23 cellular contexts compared by ENCODE assay signal in the genomic region with DNA sequence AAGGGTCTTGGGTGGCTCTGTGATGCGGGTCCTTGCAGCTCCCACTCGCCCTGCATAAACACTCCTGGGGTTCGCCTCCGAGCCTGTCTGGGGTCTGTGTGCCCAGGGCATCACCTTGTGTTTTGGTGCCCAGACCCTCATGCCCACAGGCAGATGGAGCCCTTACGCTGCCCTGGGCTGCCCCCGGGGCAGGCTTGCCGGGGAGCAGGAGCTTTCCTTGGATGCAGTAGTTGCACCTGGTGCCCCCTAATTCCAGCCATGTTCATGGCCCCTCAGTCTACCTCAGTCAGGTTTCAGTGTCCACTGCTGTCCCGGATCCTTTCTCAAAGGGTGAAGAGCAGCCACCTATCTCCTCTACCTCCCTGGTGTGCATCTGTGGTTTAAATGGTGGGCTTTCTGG.
DNase-seq lines count a peak whose midpoint lies in the region; ATAC-seq, FAIRE-seq and TF ChIP-seq lines count a peak whose summit lies in the region.
"Had no signal": no experiment of that assay in that cellular context is flagged by ENCODE, and none has a peak within 500 bp of the region (broad histone marks: within the 10 kb centered on the region; RNA-seq: fewer than 3 reads in every experiment).

No MANE protein-coding gene starts in this region.

- H3K36me3 Mint-ChIP-seq in neural crest cell (ENCODE audit: low read depth), result peaks cover 20% of the 10 kb centered on the region
- H3K36me3 Mint-ChIP-seq: CD14-positive monocyte; CD8-positive, alpha-beta T cell had no signal

- intact Hi-C loops in HepG2 (cut with micrococcal nuclease; ENCODE audit: unreplicated experiment), result no loop called here
- intact Hi-C loops in right lobe of liver (cut with DNase I), result no loop called here
- intact Hi-C loops in spleen (cut with DNase I; ENCODE audit: low total_unique reads), result no loop called here

- no peak for TF ChIP-seq EP300 in HepG2 (IDR thresholded peaks at IDR 0.05; ENCODE audit: low read depth in 2 of 2, low read length in 2 of 2)
- no peak for TF ChIP-seq EP300 in HepG2 (CRISPR knock-in tag; IDR thresholded peaks at IDR 0.05; ENCODE audit: borderline replicate concordance)

- POLR2A ChIA-PET in HepG2 (lab: Yijun Ruan, JAX), result no interaction called here

- H3K27me3 ChIP-seq in HepG2 (ENCODE audit: control insufficient read depth in 1 of 2, insufficient read depth in 2 of 2, low read length in 2 of 2), result no peaks in the 10 kb centered on the region
- no peaks in the 10 kb centered on the region for H3K27me3 ChIP-seq in right lobe of liver
- H3K27me3 ChIP-seq in spleen (replicated peaks in 1 of 7), result no peaks in the 10 kb centered on the region
- H3K27me3 ChIP-seq: BE2C, BLaER1 had no signal

- BruUV-seq in HepG2 (replicated peaks; lab: Mats Ljungman, UMichigan), result no TSS peak

- peak overlapping the region; percentile 20 for H3K27ac Mint-ChIP-seq in neural crest cell (ENCODE audit: unreplicated experiment)
- H3K27ac Mint-ChIP-seq: CD4-positive, alpha-beta T cell; CD8-positive, alpha-beta T cell had no signal

- H3K27ac ChIP-seq in HepG2 (ENCODE audit: extremely low read length, insufficient read depth, low read length), result no peak overlapping the region
- no peak overlapping the region for H3K27ac ChIP-seq in right lobe of liver
- no peak overlapping the region for H3K27ac ChIP-seq in spleen
- H3K27ac ChIP-seq: BLaER1 had no signal

- H3K4me1 Mint-ChIP-seq in neural crest cell, result peaks cover 15% of the 10 kb centered on the region
- H3K4me1 Mint-ChIP-seq: CD14-positive monocyte had no signal

- H3K9ac ChIP-seq in HepG2 (ENCODE audit: insufficient read depth, low read depth, low read length), result no peak overlapping the region
- H3K9ac ChIP-seq: BLaER1 had no signal

- H4K20me1 ChIP-seq in HepG2 (ENCODE audit: insufficient read depth, low read length), result peaks cover 4% of the 10 kb centered on the region; the same call in 1 of the 2 replicates
- H4K20me1 ChIP-seq: BLaER1 had no signal

- H2AFZ ChIP-seq in HepG2 (ENCODE audit: low read length), result no peak overlapping the region

- no peak overlapping the region for H3K4me3 Mint-ChIP-seq in neural crest cell
- H3K4me3 Mint-ChIP-seq: CD14-positive monocyte; CD4-positive, alpha-beta T cell; CD8-positive, alpha-beta T cell had no signal

- DNase-seq in HepG2 (ENCODE audit: low spot score) (no peak), right lobe of liver (no peak), neural crest cell (ENCODE audit: low read depth, low spot score) (no peak), spleen (peak; percentile 34), CD1c-positive myeloid dendritic cell (ENCODE audit: extremely low spot score) (no peak)
- DNase-seq: 8988T; ACHN; BE2C; C1 segment of cervical spinal cord; Caco-2; Calu3; CD4-positive, alpha-beta T cell; CD8-positive, alpha-beta T cell; DMS79 treated with DMSO at 0.1 percent for 48 hours; GF-D8 had no signal

- no peak overlapping the region for H3K4me2 ChIP-seq in HepG2 (ENCODE audit: low read depth, low read length)
- H3K4me2 ChIP-seq: BLaER1 had no signal

- H3K9me3 Mint-ChIP-seq in neural crest cell, result peaks cover 9% of the 10 kb centered on the region

- TF ChIP-seq POLR2A in HepG2 (IDR thresholded peaks at IDR 0.05; ENCODE audit: insufficient read depth in 1 of 2, low read depth in 2 of 2, low read length in 2 of 2), result no peak
- no peak for TF ChIP-seq POLR2A in right lobe of liver (IDR thresholded peaks at IDR 0.05)
- no peak for TF ChIP-seq POLR2A in spleen (IDR thresholded peaks at IDR 0.05)

- H3K79me2 ChIP-seq in HepG2 (ENCODE audit: insufficient read depth, low read length), result no peaks in the 10 kb centered on the region

- in situ Hi-C loops in HepG2 (cut with HindIII; ENCODE audit: extremely low pct_ligation_motif_present, low pct_unique_long_range_greater_than_20kb), result no loop called here

- no peaks in the 10 kb centered on the region; a peak in 1 of 5 replicates for H3K36me3 ChIP-seq in HepG2 (replicated peaks in 1 of 2; ENCODE audit: control insufficient read depth in 1 of 2, insufficient read depth in 2 of 2, low read length in 2 of 2)
- H3K36me3 ChIP-seq in right lobe of liver, result no peaks in the 10 kb centered on the region
- no peaks in the 10 kb centered on the region for H3K36me3 ChIP-seq in spleen
- H3K36me3 ChIP-seq: BE2C had no signal

- no peak for ATAC-seq in HepG2
- ATAC-seq in right lobe of liver, result no peak
- ATAC-seq in GM19395 (IDR thresholded peaks at IDR 0.05; ENCODE audit: unreplicated experiment), result no peak
- ATAC-seq: CD8-positive, alpha-beta T cell had no signal

- WGBS in HepG2 (ENCODE audit: low lambda C conversion rate), result 92% methylated on average over 8 of the region's 8 CpGs
- WGBS in right lobe of liver (ENCODE audit: insufficient coverage, low coverage, low lambda C conversion rate, missing lambda C conversion rate), result 88% methylated on average over 1 of the region's 8 CpGs
- 86 to 97% (median 94%) methylated on average over 5 to 8 of the region's 8 CpGs for WGBS in spleen, 5 donors

- no peak for TF ChIP-seq RAD21 in HepG2 (CRISPR knock-in tag; IDR thresholded peaks at IDR 0.05)

- H3K27me3 Mint-ChIP-seq in neural crest cell (ENCODE audit: low read depth), result no peaks in the 10 kb centered on the region

- H3K4me3 ChIP-seq in HepG2 (replicated peaks in 1 of 3; ENCODE audit: insufficient read depth in 1 of 3, low read depth in 2 of 3, low read length in 3 of 3) (no peak overlapping the region), right lobe of liver (no peak overlapping the region), spleen (no peak overlapping the region)
- H3K4me3 ChIP-seq: BLaER1 had no signal

- H3K9me3 ChIP-seq in HepG2 (ENCODE audit: low read length) (peaks cover 17% of the 10 kb centered on the region), right lobe of liver (no peaks in the 10 kb centered on the region), spleen (peaks cover 0 to 82% (median 44%) of the 10 kb centered on the region in 8 donors)
- H3K9me3 ChIP-seq: BE2C had no signal

- 0 out of 2 replicates have a peak, but pooled peaks have one; percentile 7 for TF ChIP-seq CTCF in HepG2 (CRISPR knock-in tag; IDR thresholded peaks at IDR 0.05)
- TF ChIP-seq CTCF in right lobe of liver (IDR thresholded peaks at IDR 0.05), result no peak
- TF ChIP-seq CTCF in neural crest cell (conservative IDR thresholded peaks at IDR 0.05), result no peak
- no peak for TF ChIP-seq CTCF in spleen (IDR thresholded peaks at IDR 0.05 in 8 of 11, conservative IDR thresholded peaks at IDR 0.05 in 3 of 11)

- H3K4me1 ChIP-seq in HepG2 (ENCODE audit: insufficient read depth, low read length) (no peaks in the 10 kb centered on the region), right lobe of liver (no peaks in the 10 kb centered on the region), spleen (no peaks in the 10 kb centered on the region)
- H3K4me1 ChIP-seq: BE2C, BLaER1, Caco-2 had no signal

- CTCF ChIA-PET in HepG2 (lab: Yijun Ruan, JAX; ENCODE audit: low intra/inter-chr PET ratio, low total read pairs), result no interaction called here

- FAIRE-seq in HepG2 (lab: Jason Lieb, UNC), result no peak
- FAIRE-seq: A204.1, D721Med, G401.6, GM12891, GM19239 had no signal

TF ChIP-seq in HepG2, 621 proteins besides CTCF, POLR2A, EP300 and RAD21 (continues in another document):
- TF ChIP-seq SRSF1 (optimal IDR thresholded peaks at IDR 0.05; ENCODE audit: low read depth, low read length) (no peak), FIP1L1 (IDR thresholded peaks at IDR 0.05; ENCODE audit: borderline replicate concordance, insufficient read depth, low read depth, low read length) (no peak)
- TF ChIP-seq, protein P1, sequence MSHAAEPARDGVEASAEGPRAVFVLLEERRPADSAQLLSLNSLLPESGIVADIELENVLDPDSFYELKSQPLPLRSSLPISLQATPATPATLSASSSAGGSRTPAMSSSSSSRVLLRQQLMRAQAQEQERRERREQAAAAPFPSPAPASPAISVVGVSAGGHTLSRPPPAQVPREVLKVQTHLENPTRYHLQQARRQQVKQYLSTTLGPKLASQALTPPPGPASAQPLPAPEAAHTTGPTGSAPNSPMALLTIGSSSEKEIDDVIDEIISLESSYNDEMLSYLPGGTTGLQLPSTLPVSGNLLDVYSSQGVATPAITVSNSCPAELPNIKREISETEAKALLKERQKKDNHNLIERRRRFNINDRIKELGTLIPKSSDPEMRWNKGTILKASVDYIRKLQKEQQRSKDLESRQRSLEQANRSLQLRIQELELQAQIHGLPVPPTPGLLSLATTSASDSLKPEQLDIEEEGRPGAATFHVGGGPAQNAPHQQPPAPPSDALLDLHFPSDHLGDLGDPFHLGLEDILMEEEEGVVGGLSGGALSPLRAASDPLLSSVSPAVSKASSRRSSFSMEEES (CRISPR knock-in tag; IDR thresholded peaks at IDR 0.05), result no peak
- TF ChIP-seq, protein P2, sequence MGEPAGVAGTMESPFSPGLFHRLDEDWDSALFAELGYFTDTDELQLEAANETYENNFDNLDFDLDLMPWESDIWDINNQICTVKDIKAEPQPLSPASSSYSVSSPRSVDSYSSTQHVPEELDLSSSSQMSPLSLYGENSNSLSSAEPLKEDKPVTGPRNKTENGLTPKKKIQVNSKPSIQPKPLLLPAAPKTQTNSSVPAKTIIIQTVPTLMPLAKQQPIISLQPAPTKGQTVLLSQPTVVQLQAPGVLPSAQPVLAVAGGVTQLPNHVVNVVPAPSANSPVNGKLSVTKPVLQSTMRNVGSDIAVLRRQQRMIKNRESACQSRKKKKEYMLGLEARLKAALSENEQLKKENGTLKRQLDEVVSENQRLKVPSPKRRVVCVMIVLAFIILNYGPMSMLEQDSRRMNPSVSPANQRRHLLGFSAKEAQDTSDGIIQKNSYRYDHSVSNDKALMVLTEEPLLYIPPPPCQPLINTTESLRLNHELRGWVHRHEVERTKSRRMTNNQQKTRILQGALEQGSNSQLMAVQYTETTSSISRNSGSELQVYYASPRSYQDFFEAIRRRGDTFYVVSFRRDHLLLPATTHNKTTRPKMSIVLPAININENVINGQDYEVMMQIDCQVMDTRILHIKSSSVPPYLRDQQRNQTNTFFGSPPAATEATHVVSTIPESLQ (CRISPR knock-in tag; conservative IDR thresholded peaks at IDR 0.05), result no peak
